ENCODE assay signal across 1 cellular context in genomic region chr1:157856538-157856937, GRCh38.
TF ChIP-seq lines count a peak whose summit lies in the region.

No MANE protein-coding gene starts in this region.

TF ChIP-seq in GM23338, 12 proteins besides CTCF, POLR2A, EP300 and RAD21:
- TF ChIP-seq CREB1 (CRISPR knock-in tag; IDR thresholded peaks at IDR 0.05; ENCODE audit: low read depth): no peak
- TF ChIP-seq JUNB (IDR thresholded peaks at IDR 0.05; ENCODE audit: unreplicated experiment): no peak
TF ChIP-seq in GM23338: peak in this region for 0.
